Comparison of ENCODE assay signal across 2 cellular contexts in the genomic region with DNA sequence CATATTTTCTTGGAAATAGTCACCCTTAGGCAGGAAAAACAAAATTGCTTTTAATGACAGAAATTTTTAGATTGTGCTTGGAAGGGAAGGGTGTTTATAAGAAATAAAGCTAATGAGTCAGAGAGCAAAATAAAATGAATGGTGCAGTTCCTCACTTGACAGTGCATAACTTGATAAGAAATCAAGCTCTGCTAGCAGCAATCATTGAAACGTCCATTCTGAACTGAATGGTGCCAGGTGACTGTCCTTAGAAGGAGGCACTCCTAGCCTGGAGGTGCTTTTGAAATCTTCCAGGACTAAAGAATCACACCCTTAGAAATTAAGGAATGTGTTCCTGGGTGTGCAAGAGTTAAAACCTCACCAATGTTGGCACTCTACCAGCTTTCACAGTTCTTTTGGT.
TF ChIP-seq lines count a peak whose summit lies in the region.

No MANE protein-coding gene starts in this region.

TF ChIP-seq in A549, 52 proteins besides CTCF, POLR2A, EP300 and RAD21:
- TF ChIP-seq TFCP2L1 (CRISPR knock-in tag; IDR thresholded peaks at IDR 0.05), result no peak
- no peak for TF ChIP-seq JUN (IDR thresholded peaks at IDR 0.05)
- TF ChIP-seq MAFK (IDR thresholded peaks at IDR 0.05; ENCODE audit: partially characterized antibody), result no peak
- TF ChIP-seq, protein P1, sequence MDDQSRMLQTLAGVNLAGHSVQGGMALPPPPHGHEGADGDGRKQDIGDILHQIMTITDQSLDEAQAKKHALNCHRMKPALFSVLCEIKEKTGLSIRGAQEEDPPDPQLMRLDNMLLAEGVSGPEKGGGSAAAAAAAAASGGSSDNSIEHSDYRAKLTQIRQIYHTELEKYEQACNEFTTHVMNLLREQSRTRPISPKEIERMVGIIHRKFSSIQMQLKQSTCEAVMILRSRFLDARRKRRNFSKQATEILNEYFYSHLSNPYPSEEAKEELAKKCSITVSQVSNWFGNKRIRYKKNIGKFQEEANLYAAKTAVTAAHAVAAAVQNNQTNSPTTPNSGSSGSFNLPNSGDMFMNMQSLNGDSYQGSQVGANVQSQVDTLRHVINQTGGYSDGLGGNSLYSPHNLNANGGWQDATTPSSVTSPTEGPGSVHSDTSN (IDR thresholded peaks at IDR 0.05), result no peak
- no peak for TF ChIP-seq EHMT2 (IDR thresholded peaks at IDR 0.05; ENCODE audit: low read depth)
- TF ChIP-seq, protein P2, sequence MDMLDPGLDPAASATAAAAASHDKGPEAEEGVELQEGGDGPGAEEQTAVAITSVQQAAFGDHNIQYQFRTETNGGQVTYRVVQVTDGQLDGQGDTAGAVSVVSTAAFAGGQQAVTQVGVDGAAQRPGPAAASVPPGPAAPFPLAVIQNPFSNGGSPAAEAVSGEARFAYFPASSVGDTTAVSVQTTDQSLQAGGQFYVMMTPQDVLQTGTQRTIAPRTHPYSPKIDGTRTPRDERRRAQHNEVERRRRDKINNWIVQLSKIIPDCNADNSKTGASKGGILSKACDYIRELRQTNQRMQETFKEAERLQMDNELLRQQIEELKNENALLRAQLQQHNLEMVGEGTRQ (IDR thresholded peaks at IDR 0.05), result no peak
- no peak for TF ChIP-seq ZNF302 (CRISPR knock-in tag; IDR thresholded peaks at IDR 0.05)
TF ChIP-seq in A549: peak in this region for 0.

TF ChIP-seq in HepG2, 621 proteins besides CTCF, POLR2A, EP300 and RAD21:
- TF ChIP-seq LCORL (IDR thresholded peaks at IDR 0.05), result 0 out of 2 replicates have a peak, but pooled peaks have one; percentile 14
- TF ChIP-seq LCORL (CRISPR knock-in tag; IDR thresholded peaks at IDR 0.05), result no peak
- no peak for TF ChIP-seq ZNF790 (CRISPR knock-in tag; IDR thresholded peaks at IDR 0.05; ENCODE audit: borderline replicate concordance)
- no peak for TF ChIP-seq ZBTB42 (CRISPR knock-in tag; IDR thresholded peaks at IDR 0.05)
- TF ChIP-seq RAD51 (IDR thresholded peaks at IDR 0.05; ENCODE audit: borderline replicate concordance), result no peak
